In genomic region chr1:180150982-180151381, GRCh38 we compare ENCODE assay signal across 13 cellular contexts. TPM values are rescaled to one million over a fixed set of nuclear protein-coding genes. Genes with fewer than 3 reads are reported as not detected.
DNase-seq lines count a peak whose midpoint lies in the region; ATAC-seq, FAIRE-seq and TF ChIP-seq lines count a peak whose summit lies in the region.
"Had no signal": no experiment of that assay in that cellular context is flagged by ENCODE, and none has a peak within 500 bp of the region (broad histone marks: within the 10 kb centered on the region; RNA-seq: fewer than 3 reads in every experiment).

No MANE protein-coding gene starts in this region.

- no peak overlapping the region for H3K27ac Mint-ChIP-seq in activated CD4-positive, alpha-beta memory T cell treated with anti-CD3 and anti-CD28 coated beads for 36 hours
- H3K27ac Mint-ChIP-seq: stimulated activated naive CD8-positive, alpha-beta T cell treated with anti-CD3 and anti-CD28 coated beads, Interleukin-15, amount 100 ng/mL, for 72 hours had no signal

- ATAC-seq in A549, result no peak
- ATAC-seq: stimulated activated naive CD8-positive, alpha-beta T cell treated with anti-CD3 and anti-CD28 coated beads, Interleukin-15, amount 100 ng/mL, for 72 hours had no signal

- no peaks in the 10 kb centered on the region for H3K36me3 Mint-ChIP-seq in activated CD4-positive, alpha-beta memory T cell treated with anti-CD3 and anti-CD28 coated beads for 36 hours

- FAIRE-seq in A549 (lab: Jason Lieb, UNC), result no peak

- no peak for TF ChIP-seq CTCF in A549 (IDR thresholded peaks at IDR 0.05)

- CTCF ChIA-PET in A549 (lab: Yijun Ruan, JAX), result no interaction called here
- CTCF ChIA-PET in activated CD4-positive, alpha-beta memory T cell treated with anti-CD3 and anti-CD28 coated beads for 36 hours (lab: Charles Lee), result no interaction called here

- no peak for TF ChIP-seq POLR2A in A549 (IDR thresholded peaks at IDR 0.05; ENCODE audit: low read length)

- H3K4me2 ChIP-seq in A549, result peak overlapping the region; percentile 32

- peak overlapping the region in 1 of 2 experiments; percentile 35; a peak in 3 of 6 replicates for H3K27ac ChIP-seq in A549

- H3K9me3 Mint-ChIP-seq in activated CD4-positive, alpha-beta memory T cell treated with anti-CD3 and anti-CD28 coated beads for 36 hours, result no peaks in the 10 kb centered on the region
- H3K9me3 Mint-ChIP-seq: stimulated activated naive CD8-positive, alpha-beta T cell treated with anti-CD3 and anti-CD28 coated beads, Interleukin-15, amount 100 ng/mL, for 72 hours had no signal

- DNase-seq in A549 (ENCODE audit: low read depth in 1 of 2, low spot score in 1 of 2), result no peak
- DNase-seq in HS-27A (ENCODE audit: low read depth), result peak; percentile 39
- peak; percentile 62 for DNase-seq in SKM-1 treated with dmso at 0.1 percent for 144 hours (lab: John Stamatoyannopoulos, UW; ENCODE audit: unreplicated experiment)
- DNase-seq in glomerular visceral epithelial cell (ENCODE audit: extremely low spot score), result peak; percentile 25
- DNase-seq in activated CD4-positive, alpha-beta memory T cell treated with anti-CD3 and anti-CD28 coated beads for 36 hours, result no peak
- no peak for DNase-seq in NCI-H345 treated with DMSO at 0.1 percent for 48 hours (lab: John Stamatoyannopoulos, UW; ENCODE audit: unreplicated experiment)
- no peak for DNase-seq in globus pallidus (ENCODE audit: low spot score)
- no peak for DNase-seq in H4 (ENCODE audit: low spot score)
- DNase-seq: activated CD4-positive, alpha-beta T cell treated with anti-CD3 and anti-CD28 coated beads for 4 hours; activated effector memory CD4-positive, alpha-beta T cell treated with anti-CD3 and anti-CD28 coated beads, Interleukin-2, amount 50 U/mL, for 16 hours; GOT3; stimulated activated CD4-positive, alpha-beta T cell treated with anti-CD3 and anti-CD28 coated beads, Interleukin-2, amount 100 ng/mL, for 24 hours; stimulated activated naive CD8-positive, alpha-beta T cell treated with anti-CD3 and anti-CD28 coated beads, Interleukin-15, amount 100 ng/mL, for 72 hours had no signal

- H3K4me1 Mint-ChIP-seq in activated CD4-positive, alpha-beta memory T cell treated with anti-CD3 and anti-CD28 coated beads for 36 hours (ENCODE audit: low read depth), result peaks cover 10% of the 10 kb centered on the region

- 73% methylated on average over 1 of the region's 1 CpG for WGBS in A549 (ENCODE audit: missing lambda C conversion rate)

- H3K9me3 ChIP-seq in A549, result no peaks in the 10 kb centered on the region

- intact Hi-C loops in activated CD4-positive, alpha-beta memory T cell treated with anti-CD3 and anti-CD28 coated beads for 36 hours (cut with micrococcal nuclease), result loop anchor here (10.0 kb wide), 1 partner anchor 336 kb away; no protein-coding TSS in a partner anchor

- no peak overlapping the region for H3K4me3 Mint-ChIP-seq in activated CD4-positive, alpha-beta memory T cell treated with anti-CD3 and anti-CD28 coated beads for 36 hours
- H3K4me3 Mint-ChIP-seq: stimulated activated naive CD8-positive, alpha-beta T cell treated with anti-CD3 and anti-CD28 coated beads, Interleukin-15, amount 100 ng/mL, for 72 hours had no signal

- H3K27me3 Mint-ChIP-seq in activated CD4-positive, alpha-beta memory T cell treated with anti-CD3 and anti-CD28 coated beads for 36 hours, result no peaks in the 10 kb centered on the region
- H3K27me3 Mint-ChIP-seq: stimulated activated naive CD8-positive, alpha-beta T cell treated with anti-CD3 and anti-CD28 coated beads, Interleukin-15, amount 100 ng/mL, for 72 hours had no signal

- no peak overlapping the region for H3K4me3 ChIP-seq in A549

- POLR2A ChIA-PET in A549 (lab: Yijun Ruan, JAX), result no interaction called here
- POLR2A ChIA-PET in activated CD4-positive, alpha-beta memory T cell treated with anti-CD3 and anti-CD28 coated beads for 36 hours (lab: Charles Lee), result no interaction called here

- TF ChIP-seq EP300 in A549 (IDR thresholded peaks at IDR 0.05), result no peak

- H3K4me1 ChIP-seq in A549, result peaks cover 19% of the 10 kb centered on the region

- TF ChIP-seq RAD21 in A549 (conservative IDR thresholded peaks at IDR 0.05 in 1 of 2, IDR thresholded peaks at IDR 0.05 in 1 of 2), result no peak

TF ChIP-seq in A549, 52 proteins besides CTCF, POLR2A, EP300 and RAD21:
- TF ChIP-seq CEBPB (IDR thresholded peaks at IDR 0.05), result peak; percentile 12 to 39; a peak in 1 of 4 replicates
- no peak for TF ChIP-seq ZSCAN20 (CRISPR knock-in tag; IDR thresholded peaks at IDR 0.05)
- no peak for TF ChIP-seq ELK1 (IDR thresholded peaks at IDR 0.05; ENCODE audit: low read depth, low read length)
- TF ChIP-seq NPAS2 (CRISPR knock-in tag; IDR thresholded peaks at IDR 0.05; ENCODE audit: borderline replicate concordance), result no peak
- TF ChIP-seq CBX2 (IDR thresholded peaks at IDR 0.05; ENCODE audit: borderline replicate concordance, low read depth), result no peak
- no peak for TF ChIP-seq KDM5A (IDR thresholded peaks at IDR 0.05)
TF ChIP-seq in A549: peak in this region for 1.

RNA-seq across cellular contexts. Expression of gene QSOX1, which starts 3.7 kb away (rescaled TPM):
- polyA plus RNA-seq in A549 (2011; rRNA removed) (60.2 and 67.3 TPM in 2 replicates), A549 (2017; fragmentation: RNase III; extraction: RNeasy Plus Mini Kit Qiagen cat#74134 plus additional on column Dnase treatment) (41.5 to 43.8 TPM (median 41.6 TPM) in 3 replicates)
- 49.0 and 56.2 TPM in 2 replicates for polyA plus RNA-seq in A549 (2012; cell fraction: cytosol; rRNA removed)
- 141 and 234 TPM in 2 replicates for polyA plus RNA-seq in A549 (2012; cell fraction: nucleus; rRNA removed)
- 25.3 and 37.9 TPM in 2 replicates for polyA minus RNA-seq in A549 (2011; rRNA and poly(A)+ RNA removed)
- 10 to 100 TPM; 40.3 to 42.4 TPM for total RNA-seq in activated CD4-positive, alpha-beta memory T cell treated with anti-CD3 and anti-CD28 coated beads for 36 hours
- 83.8 and 92.7 TPM in 2 replicates for total RNA-seq in H4 (2014; rRNA removed; shearing (Covaris generic))

Comparison
In these comparisons a context has a peak if more than half of its experiments do, and no peak if none do; other contexts are left out.
1. DNase-seq: peak in HS-27A (single experiment), SKM-1 treated with dmso at 0.1 percent for 144 hours (single experiment) and glomerular visceral epithelial cell (single experiment); none in A549 (0 of 2), activated CD4-positive, alpha-beta memory T cell treated with anti-CD3 and anti-CD28 coated beads for 36 hours (single experiment), NCI-H345 treated with DMSO at 0.1 percent for 48 hours (single experiment), globus pallidus (single experiment) and H4 (single experiment).